In genomic region chr18:58403799-58404455, GRCh38 we compare ENCODE assay signal across 1 cellular context.
TF ChIP-seq lines count a peak whose summit lies in the region.

No MANE protein-coding gene starts in this region.

TF ChIP-seq in HepG2, 621 proteins besides CTCF, POLR2A, EP300 and RAD21 (continued from another document and continues in another):
- peak; percentile 28 for TF ChIP-seq HNRNPLL (IDR thresholded peaks at IDR 0.05; ENCODE audit: low read depth, low read length, poor library complexity, severe bottlenecking)
- TF ChIP-seq ZNF782 (CRISPR knock-in tag; IDR thresholded peaks at IDR 0.05; ENCODE audit: borderline replicate concordance): no peak
- TF ChIP-seq MATR3 (CRISPR knock-in tag; IDR thresholded peaks at IDR 0.05): no peak
- no peak for TF ChIP-seq ZNF501 (CRISPR knock-in tag; IDR thresholded peaks at IDR 0.05)
- peak; percentile 14 for TF ChIP-seq RBM22 (optimal IDR thresholded peaks at IDR 0.05; ENCODE audit: low read length)
- peak; percentile 71 for TF ChIP-seq ZNF687 (CRISPR knock-in tag; IDR thresholded peaks at IDR 0.05)
- no peak for TF ChIP-seq ZNF646 (CRISPR knock-in tag; IDR thresholded peaks at IDR 0.05)
- no peak for TF ChIP-seq NCOA2 (CRISPR knock-in tag; IDR thresholded peaks at IDR 0.05)
- TF ChIP-seq ZBTB38 (CRISPR knock-in tag; IDR thresholded peaks at IDR 0.05): peak; percentile 79
- no peak for TF ChIP-seq POLR2AphosphoS5 (IDR thresholded peaks at IDR 0.05; ENCODE audit: low read depth, low read length)
- TF ChIP-seq ZFY (CRISPR knock-in tag; IDR thresholded peaks at IDR 0.05): peak; percentile 41; the same call in 1 of the 2 replicates
- TF ChIP-seq MAZ (IDR thresholded peaks at IDR 0.05; ENCODE audit: borderline replicate concordance, low read depth, low read length): no peak
- peak; percentile 14; the same call in 1 of the 2 replicates for TF ChIP-seq MAZ (CRISPR knock-in tag; IDR thresholded peaks at IDR 0.05; ENCODE audit: low read depth)
- no peak for TF ChIP-seq ZNF841 (CRISPR knock-in tag; IDR thresholded peaks at IDR 0.05; ENCODE audit: borderline replicate concordance)
- TF ChIP-seq ZNF563 (CRISPR knock-in tag; IDR thresholded peaks at IDR 0.05): peak; percentile 68; the same call in 1 of the 2 replicates
- no peak for TF ChIP-seq PREB (CRISPR knock-in tag; IDR thresholded peaks at IDR 0.05)
- TF ChIP-seq ZNF703 (CRISPR knock-in tag; IDR thresholded peaks at IDR 0.05; ENCODE audit: borderline replicate concordance): no peak
- no peak for TF ChIP-seq ZNF205 (CRISPR knock-in tag; IDR thresholded peaks at IDR 0.05)
- no peak for TF ChIP-seq ARID4A (CRISPR knock-in tag; IDR thresholded peaks at IDR 0.05; ENCODE audit: borderline replicate concordance)
- no peak for TF ChIP-seq HOXD1 (CRISPR knock-in tag; IDR thresholded peaks at IDR 0.05)
- TF ChIP-seq ERF (CRISPR knock-in tag; IDR thresholded peaks at IDR 0.05): peak; percentile 13; the same call in 1 of the 2 replicates
- TF ChIP-seq ISL2 (CRISPR knock-in tag; IDR thresholded peaks at IDR 0.05): no peak
- TF ChIP-seq ZNF264 (CRISPR knock-in tag; IDR thresholded peaks at IDR 0.05): no peak
- TF ChIP-seq ZBTB4 (CRISPR knock-in tag; IDR thresholded peaks at IDR 0.05; ENCODE audit: borderline replicate concordance): peak; percentile 63; the same call in 1 of the 2 replicates
- no peak for TF ChIP-seq MTA3 (CRISPR knock-in tag; IDR thresholded peaks at IDR 0.05)
- no peak for TF ChIP-seq ZNF441 (CRISPR knock-in tag; IDR thresholded peaks at IDR 0.05; ENCODE audit: borderline replicate concordance)
- TF ChIP-seq POLR2G (IDR thresholded peaks at IDR 0.05; ENCODE audit: low read depth, low read length): peak; percentile 15; the same call in 1 of the 2 replicates
- TF ChIP-seq ZNF362 (CRISPR knock-in tag; IDR thresholded peaks at IDR 0.05; ENCODE audit: borderline replicate concordance): no peak
- no peak for TF ChIP-seq ZNF570 (CRISPR knock-in tag; IDR thresholded peaks at IDR 0.05; ENCODE audit: borderline replicate concordance)
- TF ChIP-seq ZSCAN25 (CRISPR knock-in tag; IDR thresholded peaks at IDR 0.05): no peak
- TF ChIP-seq ZGPAT (CRISPR knock-in tag; IDR thresholded peaks at IDR 0.05): no peak
- no peak for TF ChIP-seq SKI (IDR thresholded peaks at IDR 0.05; ENCODE audit: partially characterized antibody)
- no peak for TF ChIP-seq SRSF1 (optimal IDR thresholded peaks at IDR 0.05; ENCODE audit: low read depth, low read length)
- TF ChIP-seq MZF1 (CRISPR knock-in tag; IDR thresholded peaks at IDR 0.05; ENCODE audit: borderline replicate concordance): no peak
